ENCODE assay signal across 5 cellular contexts in the genomic region with DNA sequence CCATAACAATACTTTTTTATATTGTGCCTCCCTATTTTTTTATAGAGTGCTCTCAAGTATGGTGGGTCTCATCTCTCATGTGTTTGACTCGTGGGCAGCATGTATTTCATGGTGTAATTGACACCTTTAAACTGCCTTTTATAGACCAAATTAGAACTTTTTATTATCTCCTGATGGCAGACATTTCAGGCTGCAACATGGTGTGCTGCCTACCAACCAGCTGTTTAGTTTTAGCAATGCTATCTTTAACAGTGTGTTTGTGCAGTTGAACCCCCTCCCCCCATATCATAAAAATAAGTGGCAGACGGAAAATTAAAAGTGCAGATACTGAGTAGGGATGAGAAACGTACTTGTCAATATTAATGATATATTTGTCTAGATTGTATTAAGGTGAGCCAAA. TPM values are rescaled to one million over a fixed set of nuclear protein-coding genes. Genes with fewer than 3 reads are reported as not detected.
"Had no signal": no experiment of that assay in that cellular context is flagged by ENCODE, and none has a peak within 500 bp of the region (broad histone marks: within the 10 kb centered on the region; RNA-seq: fewer than 3 reads in every experiment).

No MANE protein-coding gene starts in this region.

RNA-seq across cellular contexts. Expression of gene CD8A, which starts 58.7 kb away (rescaled TPM):
- total RNA-seq: H4, H9, HT-29, IMR-90 had no signal
- polyA plus RNA-seq: GM23248, IMR-90 had no signal
